In genomic region chr11:82927264-82927880, GRCh38 we compare ENCODE assay signal across 8 cellular contexts. TPM values are rescaled to one million over a fixed set of nuclear protein-coding genes. Genes with fewer than 3 reads are reported as not detected.
DNase-seq lines count a peak whose midpoint lies in the region; ATAC-seq, FAIRE-seq and TF ChIP-seq lines count a peak whose summit lies in the region.

No MANE protein-coding gene starts in this region.

- H4K5ac ChIP-seq in IMR-90 (ENCODE audit: low read depth, low read length): no peak overlapping the region

- H3K4me2 ChIP-seq in IMR-90 (ENCODE audit: low read depth, low read length): no peak overlapping the region

- no peak overlapping the region for H4K8ac ChIP-seq in IMR-90 (ENCODE audit: low read depth in 2 of 2, low read length in 2 of 2)

- CTCF ChIA-PET in IMR-90 (lab: Yijun Ruan, JAX): interaction anchor here (1.0 to 1.2 kb wide), 3 partner anchors 11 to 26 kb away, joined by 3 to 5 read pairs (median 4); partner anchors contain the start of gene DDIAS

- no peak overlapping the region for H3K14ac ChIP-seq in IMR-90 (replicated peaks; ENCODE audit: low read depth, low read length)

- H2BK120ac ChIP-seq in IMR-90 (ENCODE audit: low read depth, low read length): no peak overlapping the region

- in situ Hi-C loops in IMR-90 (cut with MboI; ENCODE audit: low sequenced_read_pairs): no loop called here

- no peak overlapping the region for H2BK20ac ChIP-seq in IMR-90 (ENCODE audit: low read depth, low read length)

- H3K9me3 ChIP-seq in IMR-90 (ENCODE audit: control insufficient read depth, insufficient read depth, low read length): no peaks in the 10 kb centered on the region

- intact Hi-C loops in natural killer cell (cut with micrococcal nuclease): loop anchor here (1.0 to 5.0 kb wide), 2 partner anchors 21 to 45 kb away; no protein-coding TSS in a partner anchor
- intact Hi-C loops in IMR-90 (cut with micrococcal nuclease): loop anchor here (1.0 to 2.0 kb wide), 2 partner anchors 144 to 229 kb away; partner anchors contain the start of genes PCF11 and RAB30

- no peak overlapping the region for H4K91ac ChIP-seq in IMR-90 (ENCODE audit: insufficient read depth, low read depth, low read length)

- H3K4me3 ChIP-seq in IMR-90 (ENCODE audit: insufficient read depth, low read depth, low read length) (no peak overlapping the region), choroid plexus epithelial cell (ENCODE audit: low read depth, low read length) (no peak overlapping the region)

- no peak overlapping the region for H3K18ac ChIP-seq in IMR-90 (ENCODE audit: low read depth, low read length)

- 0 out of 2 replicates have a peak, but pooled peaks cover 3% of the 10 kb centered on the region for H3K9me1 ChIP-seq in IMR-90 (ENCODE audit: insufficient read depth, low read length)

- no peak overlapping the region for H2BK5ac ChIP-seq in IMR-90 (ENCODE audit: low read depth, low read length, poor library complexity, severe bottlenecking)

- no peak overlapping the region for H3K56ac ChIP-seq in IMR-90 (ENCODE audit: extremely low read depth, insufficient read depth, low read length)

- H3K27ac ChIP-seq in IMR-90 (ENCODE audit: insufficient read depth, low read length): no peak overlapping the region

- H3K9ac ChIP-seq in IMR-90 (ENCODE audit: low read depth, low read length): no peak overlapping the region

- H3K36me3 ChIP-seq in IMR-90 (ENCODE audit: control insufficient read depth, insufficient read depth, low read length): no peaks in the 10 kb centered on the region; the same call in 1 of the 2 replicates

- BruUV-seq in IMR-90 (replicated peaks; lab: Mats Ljungman, UMichigan): no TSS peak

- no peaks in the 10 kb centered on the region for H3K27me3 ChIP-seq in IMR-90 (ENCODE audit: control insufficient read depth, insufficient read depth, low read length)

- no peaks in the 10 kb centered on the region; a peak in 1 of 4 replicates for H3K79me1 ChIP-seq in IMR-90 (ENCODE audit: low read depth in 1 of 2, low read length in 2 of 2)

- H4K20me1 ChIP-seq in IMR-90 (ENCODE audit: insufficient read depth, low read length): no peaks in the 10 kb centered on the region

- H2AK9ac ChIP-seq in IMR-90 (replicated peaks; ENCODE audit: low read depth, low read length, poor library complexity): no peak overlapping the region

- H3K4me1 Mint-ChIP-seq in natural killer cell: peaks cover 6 to 14% of the 10 kb centered on the region in 2 donors
- peaks cover 6 to 11% of the 10 kb centered on the region in 2 donors for H3K4me1 Mint-ChIP-seq in natural killer cell treated with Interleukin-12 subunit alpha and Interleukin-12 subunit beta and Interleukin-15 and Interleukin-18, amount 100 ng/mL, for 72 hours (ENCODE audit: low read depth in 2 of 2)

- dilution Hi-C loops in IMR-90 (cut with HindIII; ENCODE audit: low sequenced_read_pairs, unreplicated experiment): no loop called here

- H3K27ac Mint-ChIP-seq in natural killer cell: peak overlapping the region; percentile 37 to 42
- H3K27ac Mint-ChIP-seq in natural killer cell treated with Interleukin-12 subunit alpha and Interleukin-12 subunit beta and Interleukin-15 and Interleukin-18, amount 100 ng/mL, for 72 hours: no peak overlapping the region

- no peaks in the 10 kb centered on the region for H3K9me3 Mint-ChIP-seq in natural killer cell
- no peaks in the 10 kb centered on the region for H3K9me3 Mint-ChIP-seq in natural killer cell treated with Interleukin-12 subunit alpha and Interleukin-12 subunit beta and Interleukin-15 and Interleukin-18, amount 100 ng/mL, for 72 hours

- H2BK15ac ChIP-seq in IMR-90 (ENCODE audit: low read depth, low read length): no peak overlapping the region

- H3K27me3 Mint-ChIP-seq in natural killer cell (ENCODE audit: low read depth in 2 of 2): no peaks in the 10 kb centered on the region
- no peaks in the 10 kb centered on the region for H3K27me3 Mint-ChIP-seq in natural killer cell treated with Interleukin-12 subunit alpha and Interleukin-12 subunit beta and Interleukin-15 and Interleukin-18, amount 100 ng/mL, for 72 hours

- peak; percentile 52 for TF ChIP-seq RAD21 in IMR-90 (IDR thresholded peaks at IDR 0.05; ENCODE audit: low read length)

- H2AFZ ChIP-seq in IMR-90 (replicated peaks; ENCODE audit: low read length, poor library complexity): no peak overlapping the region

- H3K4ac ChIP-seq in IMR-90 (ENCODE audit: low read depth, low read length): no peak overlapping the region

- TF ChIP-seq CTCF in natural killer cell (IDR thresholded peaks at IDR 0.05) (peak; percentile 93), IMR-90 (conservative IDR thresholded peaks at IDR 0.05; ENCODE audit: low read depth, low read length) (peak; percentile 69), choroid plexus epithelial cell (conservative IDR thresholded peaks at IDR 0.05; ENCODE audit: low read depth, low read length) (peak; percentile 77)

- no peaks in the 10 kb centered on the region for H3K4me1 ChIP-seq in IMR-90 (ENCODE audit: control insufficient read depth, insufficient read depth, low read length)

- DNase-seq in natural killer cell (no peak), IMR-90 (peak; percentile 64), RCC 7860 (ENCODE audit: low spot score) (peak; percentile 55), choroid plexus epithelial cell (ENCODE audit: low read depth) (peak; percentile 80), medulla oblongata (ENCODE audit: extremely low spot score) (peak; percentile 73)
- no peak for DNase-seq in natural killer cell treated with Interleukin-12 subunit alpha and Interleukin-12 subunit beta and Interleukin-15 and Interleukin-18, amount 100 ng/mL, for 72 hours (ENCODE audit: low spot score)
- DNase-seq in NK-92 treated with Interleukin-12 subunit alpha and Interleukin-12 subunit beta, amount 100 ng/mL, for 24 hours (lab: John Stamatoyannopoulos, UW): no peak

- POLR2A ChIA-PET in IMR-90 (lab: Charles Lee; ENCODE audit: unreplicated experiment): no interaction called here

- H3K23ac ChIP-seq in IMR-90 (ENCODE audit: low read depth, low read length): no peak overlapping the region

- no peak overlapping the region for H3K4me3 Mint-ChIP-seq in natural killer cell
- H3K4me3 Mint-ChIP-seq in natural killer cell treated with Interleukin-12 subunit alpha and Interleukin-12 subunit beta and Interleukin-15 and Interleukin-18, amount 100 ng/mL, for 72 hours: no peak overlapping the region

- peak; percentile 76 for FAIRE-seq in RCC 7860 (lab: Jason Lieb, UNC)

- no peaks in the 10 kb centered on the region for H3K36me3 Mint-ChIP-seq in natural killer cell
- peaks cover 5% of the 10 kb centered on the region for H3K36me3 Mint-ChIP-seq in natural killer cell treated with Interleukin-12 subunit alpha and Interleukin-12 subunit beta and Interleukin-15 and Interleukin-18, amount 100 ng/mL, for 72 hours

- TF ChIP-seq POLR2A in IMR-90 (IDR thresholded peaks at IDR 0.05; ENCODE audit: low read depth, low read length): no peak

- ATAC-seq in natural killer cell (peak; percentile 73 to 98 (median 86)), GM21515 (IDR thresholded peaks at IDR 0.05; ENCODE audit: unreplicated experiment) (peak; percentile 77), IMR-90 (ENCODE audit: low read depth) (peak; percentile 84)
- ATAC-seq in natural killer cell treated with Interleukin-12 subunit alpha and Interleukin-12 subunit beta and Interleukin-15 and Interleukin-18, amount 100 ng/mL, for 72 hours: no peak

- no peak overlapping the region for H2AK5ac ChIP-seq in IMR-90 (ENCODE audit: low read depth, low read length)

TF ChIP-seq in IMR-90, 13 proteins besides CTCF, POLR2A, EP300 and RAD21:
- no peak for TF ChIP-seq CEBPB (IDR thresholded peaks at IDR 0.05; ENCODE audit: low read depth, low read length)
- no peak for TF ChIP-seq NFE2L2 (IDR thresholded peaks at IDR 0.05; ENCODE audit: low read depth, low read length)
- peak; percentile 58 for TF ChIP-seq SMC3 (IDR thresholded peaks at IDR 0.05; ENCODE audit: low read depth, low read length)

RNA-seq across cellular contexts. Expression of gene DDIAS, which starts 25.8 kb away (rescaled TPM):
- total RNA-seq in natural killer cell: 1 to 10 TPM in 2 of 3 donors, under 1 TPM in 1; 0.89 to 2.4 (median 1.8) TPM
- 10 to 100 TPM; 11.3 to 29.1 TPM for total RNA-seq in natural killer cell treated with Interleukin-12 subunit alpha and Interleukin-12 subunit beta and Interleukin-15 and Interleukin-18, amount 100 ng/mL, for 72 hours
- 9.4 and 15.8 TPM in 2 replicates for total RNA-seq in IMR-90 (2012; rRNA removed)
- 4.3 and 4.6 TPM in 2 replicates for polyA plus RNA-seq in IMR-90 (2012; rRNA removed)
- 0.93 and 2.8 TPM in 2 replicates for polyA plus RNA-seq in IMR-90 (2012; cell fraction: cytosol; rRNA removed)
- 0.61 and 2.6 TPM in 2 replicates for polyA plus RNA-seq in IMR-90 (2012; cell fraction: nucleus; rRNA removed; ENCODE audit: low replicate concordance)

RNA-seq across cellular contexts. Expression of gene PRCP, which starts 27.1 kb away (rescaled TPM):
- 10 to 100 TPM; 28.1 to 30.0 (median 30.0) TPM for total RNA-seq in natural killer cell
- 10 to 100 TPM; 16.9 to 21.1 TPM for total RNA-seq in natural killer cell treated with Interleukin-12 subunit alpha and Interleukin-12 subunit beta and Interleukin-15 and Interleukin-18, amount 100 ng/mL, for 72 hours
- 31.7 TPM in 2 replicates for total RNA-seq in IMR-90 (2012; rRNA removed)
- polyA plus RNA-seq in IMR-90 (2012; rRNA removed): 56.8 and 64.9 TPM in 2 replicates
- polyA plus RNA-seq in IMR-90 (2012; cell fraction: cytosol; rRNA removed): 24.1 and 32.6 TPM in 2 replicates
- 4.1 and 36.8 TPM in 2 replicates for polyA plus RNA-seq in IMR-90 (2012; cell fraction: nucleus; rRNA removed; ENCODE audit: low replicate concordance)

Comparison
In these comparisons a context has a peak if more than half of its experiments do, and no peak if none do; other contexts are left out.
1. ATAC-seq: peak in natural killer cell (3 of 3), GM21515 (single experiment) and IMR-90 (single experiment); none in natural killer cell treated with Interleukin-12 subunit alpha and Interleukin-12 subunit beta and Interleukin-15 and Interleukin-18, amount 100 ng/mL, for 72 hours (0 of 2).
2. H3K27ac Mint-ChIP-seq: peak in natural killer cell (2 of 2); none in natural killer cell treated with Interleukin-12 subunit alpha and Interleukin-12 subunit beta and Interleukin-15 and Interleukin-18, amount 100 ng/mL, for 72 hours (0 of 2).
3. DNase-seq: peak in IMR-90 (single experiment), RCC 7860 (single experiment), choroid plexus epithelial cell (single experiment) and medulla oblongata (single experiment); none in natural killer cell (single experiment), natural killer cell treated with Interleukin-12 subunit alpha and Interleukin-12 subunit beta and Interleukin-15 and Interleukin-18, amount 100 ng/mL, for 72 hours (single experiment) and NK-92 treated with Interleukin-12 subunit alpha and Interleukin-12 subunit beta, amount 100 ng/mL, for 24 hours (single experiment).
4. Peak in every context shown above with its lines, with median percentiles within 50 percentile points of each other: CTCF ChIP-seq.